In genomic region chr17:42310281-42311156, GRCh38 we compare ENCODE assay signal across 9 cellular contexts. TPM values are rescaled to one million over a fixed set of nuclear protein-coding genes. Genes with fewer than 3 reads are reported as not detected.
DNase-seq lines count a peak whose midpoint lies in the region; ATAC-seq and TF ChIP-seq lines count a peak whose summit lies in the region.
"Had no signal": no experiment of that assay in that cellular context is flagged by ENCODE, and none has a peak within 500 bp of the region (broad histone marks: within the 10 kb centered on the region; RNA-seq: fewer than 3 reads in every experiment).

No MANE protein-coding gene starts in this region.

- ATAC-seq in GM18505 (IDR thresholded peaks at IDR 0.05; ENCODE audit: unreplicated experiment): no peak
- peak in 1 of 2 donors; percentile 6 for ATAC-seq in gastrocnemius medialis
- ATAC-seq in aorta (ENCODE audit: low FRiP score): no peak
- ATAC-seq in HG02610 (IDR thresholded peaks at IDR 0.05; ENCODE audit: unreplicated experiment): no peak
- no peak for ATAC-seq in HG02623 (IDR thresholded peaks at IDR 0.05; ENCODE audit: unreplicated experiment)

- peak; percentile 28 for TF ChIP-seq POLR2A in GM18505 (IDR thresholded peaks at IDR 0.05; ENCODE audit: borderline replicate concordance, extremely low read depth, insufficient read depth, insufficient read length)
- TF ChIP-seq POLR2A in gastrocnemius medialis (IDR thresholded peaks at IDR 0.05): no peak

- H3K79me2 ChIP-seq in fibroblast of lung (ENCODE audit: control insufficient read depth, insufficient read depth, low read length): no peaks in the 10 kb centered on the region

- peak; percentile 63 for DNase-seq in SK-MEL-5 (ENCODE audit: low read depth, low spot score)
- no peak for DNase-seq in fibroblast of lung (ENCODE audit: low read depth in 2 of 2)
- no peak for DNase-seq in gastrocnemius medialis
- no peak for DNase-seq in SW480 (ENCODE audit: low spot score)
- DNase-seq in aorta: no peak
- DNase-seq: NCI-H2029 had no signal

- H3K4me3 ChIP-seq in fibroblast of lung (replicated peaks in 1 of 4; ENCODE audit: control extremely low read depth in 1 of 4, insufficient read depth in 1 of 4, low read depth in 3 of 4, low read length in 4 of 4) (no peak overlapping the region), gastrocnemius medialis (no peak overlapping the region), aorta (ENCODE audit: low read length in 2 of 2) (no peak overlapping the region)

- no peaks in the 10 kb centered on the region for H3K9me3 ChIP-seq in fibroblast of lung (ENCODE audit: control insufficient read depth, insufficient read depth, low read depth, low read length)
- H3K9me3 ChIP-seq in gastrocnemius medialis: no peaks in the 10 kb centered on the region
- no peaks in the 10 kb centered on the region for H3K9me3 ChIP-seq in aorta (ENCODE audit: control insufficient read depth, low read length)

- in situ Hi-C loops in SK-MEL-5 (cut with HindIII; ENCODE audit: low pct_unique_long_range_greater_than_20kb, low sequenced_read_pairs): loop anchor here (25.0 kb wide), 1 partner anchor 202 kb away; no protein-coding TSS in a partner anchor
- in situ Hi-C loops in gastrocnemius medialis (cut with MboI; ENCODE audit: low sequenced_read_pairs in 4 of 4): no loop called here

- no peaks in the 10 kb centered on the region for H3K27me3 ChIP-seq in fibroblast of lung (ENCODE audit: control insufficient read depth, insufficient read depth, low read length)
- no peaks in the 10 kb centered on the region for H3K27me3 ChIP-seq in gastrocnemius medialis
- no peaks in the 10 kb centered on the region for H3K27me3 ChIP-seq in aorta (ENCODE audit: control insufficient read depth in 1 of 2, insufficient read depth in 2 of 2, low read length in 1 of 2)

- H3K4me1 ChIP-seq in fibroblast of lung (ENCODE audit: control insufficient read depth, extremely low read depth, insufficient read depth, low read length) (peaks cover 11% of the 10 kb centered on the region), gastrocnemius medialis (peaks cover 16% of the 10 kb centered on the region in 2 donors), aorta (ENCODE audit: control insufficient read depth in 1 of 2, insufficient read depth in 2 of 2, low read length in 2 of 2) (no peaks in the 10 kb centered on the region)

- 72 to 78% methylated on average over 20 of the region's 20 CpGs for WGBS in aorta, 2 donors

- H3K4me2 ChIP-seq in fibroblast of lung (ENCODE audit: extremely low read depth, insufficient read depth, low read length): no peak overlapping the region

- peaks cover under 1% of the 10 kb centered on the region for H3K36me3 ChIP-seq in fibroblast of lung (ENCODE audit: control insufficient read depth, insufficient read depth, low read length)
- peaks cover 0 to 41% of the 10 kb centered on the region in 2 donors for H3K36me3 ChIP-seq in gastrocnemius medialis
- peaks cover 0 to 2% of the 10 kb centered on the region in 2 donors for H3K36me3 ChIP-seq in aorta (ENCODE audit: control insufficient read depth in 1 of 2, insufficient read depth in 2 of 2, low read length in 1 of 2)

- no peak overlapping the region for H3K9ac ChIP-seq in fibroblast of lung (ENCODE audit: insufficient read depth, low read length)

- H3K27ac ChIP-seq in fibroblast of lung (ENCODE audit: insufficient read depth, low read length): peak overlapping the region; percentile 43
- peak overlapping the region; percentile 84 to 95 (median 88) for H3K27ac ChIP-seq in gastrocnemius medialis
- H3K27ac ChIP-seq in aorta (ENCODE audit: low read depth in 1 of 2, low read length in 2 of 2): no peak overlapping the region

- TF ChIP-seq CTCF in fibroblast of lung (conservative IDR thresholded peaks at IDR 0.05 in 1 of 2, IDR thresholded peaks at IDR 0.05 in 1 of 2; ENCODE audit: low read depth in 1 of 2, low read length in 2 of 2): peak in 1 of 2 donors; percentile 18
- no peak for TF ChIP-seq CTCF in gastrocnemius medialis (IDR thresholded peaks at IDR 0.05 in 4 of 5, conservative IDR thresholded peaks at IDR 0.05 in 1 of 5)

- H4K20me1 ChIP-seq in fibroblast of lung (ENCODE audit: control insufficient read depth, extremely low read depth, insufficient read depth, low read length): no peaks in the 10 kb centered on the region

- intact Hi-C loops in gastrocnemius medialis (cut with DNase I; ENCODE audit: low total_unique reads): loop anchor here (5.0 kb wide), 1 partner anchor 147 kb away; the partner anchor contains the start of gene ATP6V0A1
- intact Hi-C loops in aorta (cut with DNase I): no loop called here

- no peak overlapping the region for H2AFZ ChIP-seq in fibroblast of lung (ENCODE audit: low read length)

RNA-seq across cellular contexts. Expression of gene STAT5A, which starts 22.2 kb away (rescaled TPM):
- 2.9 and 3.5 TPM in 2 replicates for total RNA-seq in SK-MEL-5 (2014; rRNA removed; shearing (Covaris generic))
- polyA plus RNA-seq in SK-MEL-5 (2015; cell fraction: cytosol; rRNA removed): 1.7 and 2.5 TPM in 2 replicates
- polyA plus RNA-seq in SK-MEL-5 (2015; cell fraction: nucleus; rRNA removed): 3.1 and 4.1 TPM in 2 replicates
- total RNA-seq in fibroblast of lung (26.2 and 28.4 TPM in 2 replicates), gastrocnemius medialis (10 to 100 TPM; 36.0 to 87.0 (median 60.7) TPM), aorta (10 to 100 TPM; 42.1 to 63.2 TPM)
- polyA plus RNA-seq in fibroblast of lung (5.5 and 6.9 TPM in 2 replicates), aorta (10 to 100 TPM; 10.9 to 20.8 TPM)
- polyA plus RNA-seq in fibroblast of lung (2012): 5.1 and 7.7 TPM in 2 replicates
- polyA minus RNA-seq in fibroblast of lung (ENCODE audit: low replicate concordance): 16.8 and 37.8 TPM in 2 replicates

RNA-seq across cellular contexts. Expression of gene STAT5B, which starts 34.3 kb away (rescaled TPM):
- total RNA-seq in SK-MEL-5 (2014; rRNA removed; shearing (Covaris generic)): 33.4 and 37.2 TPM in 2 replicates
- polyA plus RNA-seq in SK-MEL-5 (2015; cell fraction: cytosol; rRNA removed): 42.9 and 48.2 TPM in 2 replicates
- polyA plus RNA-seq in SK-MEL-5 (2015; cell fraction: nucleus; rRNA removed): 87.6 and 95.2 TPM in 2 replicates
- total RNA-seq in fibroblast of lung (24.4 and 25.9 TPM in 2 replicates), gastrocnemius medialis (100 to 1,000 TPM in 1 of 4 donors, 10 to 100 TPM in 3; 77.3 to 150 (median 80.7) TPM), aorta (100 to 1,000 TPM in 1 of 2 donors, 10 to 100 TPM in 1; 78.0 to 106 TPM)
- polyA plus RNA-seq in fibroblast of lung (18.0 and 29.6 TPM in 2 replicates), aorta (10 to 100 TPM; 18.0 to 54.6 TPM)
- 13.9 and 21.0 TPM in 2 replicates for polyA plus RNA-seq in fibroblast of lung (2012)
- polyA minus RNA-seq in fibroblast of lung (ENCODE audit: low replicate concordance): 21.1 and 29.1 TPM in 2 replicates

Comparison
In these comparisons a context has a peak if more than half of its experiments do, and no peak if none do; other contexts are left out.
1. H3K27ac ChIP-seq: peak in fibroblast of lung (single experiment) and gastrocnemius medialis (4 of 4); none in aorta (0 of 2).